In genomic region chr1:230248876-230249275, GRCh38 we compare ENCODE assay signal across 29 cellular contexts.
A peak's percentile ranks its signal among the peaks of the same experiment; 100 is the strongest.
DNase-seq lines count a peak whose midpoint lies in the region; ATAC-seq and TF ChIP-seq lines count a peak whose summit lies in the region.
"Had no signal": no experiment of that assay in that cellular context is flagged by ENCODE, and none has a peak within 500 bp of the region (broad histone marks: within the 10 kb centered on the region; RNA-seq: fewer than 3 reads in every experiment).

No MANE protein-coding gene starts in this region.

- H3K4me3 ChIP-seq in ascending aorta (no peak overlapping the region), suprapubic skin (no peak overlapping the region)
- H3K4me3 ChIP-seq: cardiac muscle cell, prostate gland, sigmoid colon, SJSA1, uterus had no signal

- H3K36me3 ChIP-seq in ascending aorta (peaks cover 15 to 16% of the 10 kb centered on the region in 2 donors), suprapubic skin (peaks cover 72% of the 10 kb centered on the region)
- H3K36me3 ChIP-seq: cardiac muscle cell, prostate gland, uterus had no signal

- TF ChIP-seq EP300 in suprapubic skin (IDR thresholded peaks at IDR 0.05) = no peak

- H3K4me3 Mint-ChIP-seq in activated naive CD4-positive, alpha-beta T cell treated with anti-CD3 and anti-CD28 coated beads, Interleukin-2, amount 50 U/mL, for 24 hours = no peak overlapping the region
- H3K4me3 Mint-ChIP-seq in activated naive CD4-positive, alpha-beta T cell treated with anti-CD3 and anti-CD28 coated beads for 36 hours = no peak overlapping the region
- H3K4me3 Mint-ChIP-seq in stimulated activated naive B cell treated with anti-CD40 and anti-IgM and Interleukin-4, amounts not matched to agents 10 μg/mL and 1 μg/mL and 100 μg/mL, for 72 hours = no peak overlapping the region
- H3K4me3 Mint-ChIP-seq: activated CD8-positive, alpha-beta T cell treated with anti-CD3 and anti-CD28 coated beads, Interleukin-2, amount 10 ng/mL, durations not matched to agents 7 days and 5 days; mesothelial cell of epicardium; nephron progenitor cell had no signal

- no peaks in the 10 kb centered on the region for H3K27me3 Mint-ChIP-seq in activated naive CD4-positive, alpha-beta T cell treated with anti-CD3 and anti-CD28 coated beads, Interleukin-2, amount 50 U/mL, for 24 hours
- no peaks in the 10 kb centered on the region for H3K27me3 Mint-ChIP-seq in activated naive CD4-positive, alpha-beta T cell treated with anti-CD3 and anti-CD28 coated beads for 36 hours (ENCODE audit: low read depth)
- H3K27me3 Mint-ChIP-seq in stimulated activated naive B cell treated with anti-CD40 and anti-IgM and Interleukin-4, amounts not matched to agents 10 μg/mL and 1 μg/mL and 100 μg/mL, for 72 hours = no peaks in the 10 kb centered on the region

- H3K27me3 ChIP-seq in ascending aorta (no peaks in the 10 kb centered on the region), suprapubic skin (no peaks in the 10 kb centered on the region)
- H3K27me3 ChIP-seq: BE2C, cardiac muscle cell, sigmoid colon, SJSA1, uterus had no signal

- H3K27ac Mint-ChIP-seq in activated naive CD4-positive, alpha-beta T cell treated with anti-CD3 and anti-CD28 coated beads, Interleukin-2, amount 50 U/mL, for 24 hours = peak overlapping the region; percentile 55
- H3K27ac Mint-ChIP-seq in activated naive CD4-positive, alpha-beta T cell treated with anti-CD3 and anti-CD28 coated beads for 36 hours = no peak overlapping the region
- H3K27ac Mint-ChIP-seq in stimulated activated naive B cell treated with anti-CD40 and anti-IgM and Interleukin-4, amounts not matched to agents 10 μg/mL and 1 μg/mL and 100 μg/mL, for 72 hours = peak overlapping the region; percentile 21
- H3K27ac Mint-ChIP-seq: activated CD8-positive, alpha-beta T cell treated with anti-CD3 and anti-CD28 coated beads, Interleukin-2, amount 10 ng/mL, durations not matched to agents 7 days and 5 days; mesothelial cell of epicardium; nephron progenitor cell had no signal

- H3K4me1 ChIP-seq in ascending aorta (peaks cover 14 to 44% of the 10 kb centered on the region in 2 donors), suprapubic skin (no peaks in the 10 kb centered on the region)
- H3K4me1 ChIP-seq: BE2C, prostate gland, sigmoid colon, SJSA1, uterus had no signal

- peaks cover 9% of the 10 kb centered on the region for H3K4me1 Mint-ChIP-seq in activated naive CD4-positive, alpha-beta T cell treated with anti-CD3 and anti-CD28 coated beads, Interleukin-2, amount 50 U/mL, for 24 hours
- H3K4me1 Mint-ChIP-seq in activated naive CD4-positive, alpha-beta T cell treated with anti-CD3 and anti-CD28 coated beads for 36 hours (ENCODE audit: low read depth) = peaks cover 10% of the 10 kb centered on the region
- peaks cover 15 to 24% of the 10 kb centered on the region in 2 donors for H3K4me1 Mint-ChIP-seq in stimulated activated naive B cell treated with anti-CD40 and anti-IgM and Interleukin-4, amounts not matched to agents 10 μg/mL and 1 μg/mL and 100 μg/mL, for 72 hours

- no peak for TF ChIP-seq POLR2A in suprapubic skin (IDR thresholded peaks at IDR 0.05)

- H3K27ac ChIP-seq in ascending aorta (peak overlapping the region; percentile 86 to 88), suprapubic skin (no peak overlapping the region)
- H3K27ac ChIP-seq: cardiac muscle cell, epithelial cell of prostate, prostate gland, sigmoid colon, SJSA1, uterus had no signal

- DNase-seq in activated naive CD4-positive, alpha-beta T cell treated with anti-CD3 and anti-CD28 coated beads for 36 hours = no peak
- DNase-seq in ascending aorta (ENCODE audit: low spot score in 2 of 2) (peak in 1 of 2 donors; percentile 67), islet precursor cell (peak; percentile 14), NCI-H2196 (lab: John Stamatoyannopoulos, UW; ENCODE audit: unreplicated experiment) (no peak), suprapubic skin (ENCODE audit: low spot score in 2 of 2) (no peak)
- no peak for DNase-seq in stimulated activated naive B cell treated with anti-CD40 and anti-IgM and Interleukin-4, amounts not matched to agents 10 μg/mL and 1 μg/mL and 100 μg/mL, for 72 hours
- DNase-seq: activated CD8-positive, alpha-beta T cell treated with anti-CD3 and anti-CD28 coated beads, Interleukin-2, amount 10 ng/mL, durations not matched to agents 7 days and 5 days; BE2C; COR-L47; foreskin melanocyte; GDM1; MM.1S; NCI-H146; NCI-H2171; NCI-H524 treated with DMSO at 0.1 percent for 48 hours; nephron progenitor cell; sigmoid colon; stimulated activated CD8-positive, alpha-beta memory T cell treated with anti-CD3 and anti-CD28 coated beads, Interleukin-4, amount 100 ng/mL, for 48 hours; T-helper 1 cell; uterus had no signal

- WGBS in suprapubic skin = 70% methylated on average over 7 of the region's 7 CpGs

- no peaks in the 10 kb centered on the region for H3K9me3 Mint-ChIP-seq in activated naive CD4-positive, alpha-beta T cell treated with anti-CD3 and anti-CD28 coated beads, Interleukin-2, amount 50 U/mL, for 24 hours
- H3K9me3 Mint-ChIP-seq in activated naive CD4-positive, alpha-beta T cell treated with anti-CD3 and anti-CD28 coated beads for 36 hours = no peaks in the 10 kb centered on the region
- H3K9me3 Mint-ChIP-seq in stimulated activated naive B cell treated with anti-CD40 and anti-IgM and Interleukin-4, amounts not matched to agents 10 μg/mL and 1 μg/mL and 100 μg/mL, for 72 hours = no peaks in the 10 kb centered on the region
- H3K9me3 Mint-ChIP-seq: mesothelial cell of epicardium had no signal

- CTCF ChIA-PET in activated naive CD4-positive, alpha-beta T cell treated with anti-CD3 and anti-CD28 coated beads for 36 hours (lab: Charles Lee) = interaction anchor here (0.6 to 0.8 kb wide), 3 partner anchors 18 to 82 kb away, joined by 3 to 4 read pairs (median 3); no protein-coding TSS in a partner anchor

- H3K9me3 ChIP-seq in ascending aorta (no peaks in the 10 kb centered on the region), suprapubic skin (no peaks in the 10 kb centered on the region)
- H3K9me3 ChIP-seq: BE2C, prostate gland, sigmoid colon, SJSA1, uterus had no signal

- peaks cover 34% of the 10 kb centered on the region for H3K36me3 Mint-ChIP-seq in activated naive CD4-positive, alpha-beta T cell treated with anti-CD3 and anti-CD28 coated beads, Interleukin-2, amount 50 U/mL, for 24 hours
- H3K36me3 Mint-ChIP-seq in activated naive CD4-positive, alpha-beta T cell treated with anti-CD3 and anti-CD28 coated beads for 36 hours (ENCODE audit: low read depth) = peaks cover 57% of the 10 kb centered on the region
- peaks cover 72 to 80% of the 10 kb centered on the region in 2 donors for H3K36me3 Mint-ChIP-seq in stimulated activated naive B cell treated with anti-CD40 and anti-IgM and Interleukin-4, amounts not matched to agents 10 μg/mL and 1 μg/mL and 100 μg/mL, for 72 hours

- intact Hi-C loops in activated naive CD4-positive, alpha-beta T cell treated with anti-CD3 and anti-CD28 coated beads for 36 hours (cut with micrococcal nuclease) = no loop called here
- intact Hi-C loops in ascending aorta (cut with DNase I) = no loop called here

- TF ChIP-seq CTCF in ascending aorta (IDR thresholded peaks at IDR 0.05) (no peak), suprapubic skin (IDR thresholded peaks at IDR 0.05) (no peak)

- ATAC-seq in stimulated activated naive B cell treated with anti-CD40 and anti-IgM and Interleukin-4, amounts not matched to agents 10 μg/mL and 1 μg/mL and 100 μg/mL, for 72 hours (replicated peaks) = no peak
- ATAC-seq in esophagus mucosa = no peak
- ATAC-seq: activated CD4-positive, CD25-positive, alpha-beta regulatory T cell treated with anti-CD3 and anti-CD28 coated beads, Interleukin-2, amount 50 U/mL, for 24 hours; activated CD8-positive, alpha-beta T cell treated with anti-CD3 and anti-CD28 coated beads, Interleukin-2, amount 10 ng/mL, durations not matched to agents 7 days and 5 days; left lobe of liver had no signal
